Comparison of ENCODE assay signal across 8 cellular contexts in genomic region chr18:48833701-48834394, GRCh38.
DNase-seq lines count a peak whose midpoint lies in the region; FAIRE-seq and TF ChIP-seq lines count a peak whose summit lies in the region.

No MANE protein-coding gene starts in this region.

- no peaks in the 10 kb centered on the region for H3K9me3 Mint-ChIP-seq in stimulated activated naive CD8-positive, alpha-beta T cell treated with anti-CD3 and anti-CD28 coated beads, Interleukin-15, Interleukin-2, amounts not matched to agents 100 ng/mL and 50 ng/mL, for 24 hours

- peak; percentile 23 for FAIRE-seq in GM12891 (lab: Jason Lieb, UNC)

- peak overlapping the region; percentile 99 for H3K27ac Mint-ChIP-seq in stimulated activated naive CD8-positive, alpha-beta T cell treated with anti-CD3 and anti-CD28 coated beads, Interleukin-15, Interleukin-2, amounts not matched to agents 100 ng/mL and 50 ng/mL, for 24 hours

- intact Hi-C loops in posterior vena cava (cut with DNase I), result no loop called here

- TF ChIP-seq POLR2A in GM12891 (IDR thresholded peaks at IDR 0.05; ENCODE audit: low read depth, low read length) (no peak; the same call in 1 of the 2 replicates), NB4 (IDR thresholded peaks at IDR 0.05; ENCODE audit: extremely low read depth, insufficient read length) (no peak)

- H3K4me3 Mint-ChIP-seq in stimulated activated naive CD8-positive, alpha-beta T cell treated with anti-CD3 and anti-CD28 coated beads, Interleukin-15, Interleukin-2, amounts not matched to agents 100 ng/mL and 50 ng/mL, for 24 hours, result peak overlapping the region; percentile 85

- H3K4me1 Mint-ChIP-seq in stimulated activated naive CD8-positive, alpha-beta T cell treated with anti-CD3 and anti-CD28 coated beads, Interleukin-15, Interleukin-2, amounts not matched to agents 100 ng/mL and 50 ng/mL, for 24 hours (ENCODE audit: low read depth), result peaks cover 94% of the 10 kb centered on the region

- no peak overlapping the region for H3K4me3 ChIP-seq in NB4 (ENCODE audit: low read depth, low read length)

- no peak for TF ChIP-seq CTCF in NB4 (IDR thresholded peaks at IDR 0.05; ENCODE audit: low read depth, low read length)

- H3K27me3 Mint-ChIP-seq in stimulated activated naive CD8-positive, alpha-beta T cell treated with anti-CD3 and anti-CD28 coated beads, Interleukin-15, Interleukin-2, amounts not matched to agents 100 ng/mL and 50 ng/mL, for 24 hours, result no peaks in the 10 kb centered on the region

- H3K36me3 Mint-ChIP-seq in stimulated activated naive CD8-positive, alpha-beta T cell treated with anti-CD3 and anti-CD28 coated beads, Interleukin-15, Interleukin-2, amounts not matched to agents 100 ng/mL and 50 ng/mL, for 24 hours (ENCODE audit: low read depth), result peaks cover 4% of the 10 kb centered on the region

- DNase-seq in GM12891 (ENCODE audit: insufficient read length, low spot score), result peak; percentile 70
- DNase-seq in H4 (ENCODE audit: low spot score), result peak; percentile 35
- peak; percentile 51 for DNase-seq in NB4 (ENCODE audit: low read depth)
- DNase-seq in activated T-cell treated with anti-CD3 and anti-CD28 coated beads, Interleukin-2, amount 50 U/mL, for 1 hour, result peak; percentile 52
- DNase-seq in islet precursor cell, result peak; percentile 58
- no peak for DNase-seq in posterior vena cava (ENCODE audit: low spot score)
- no peak for DNase-seq in SHP77 treated with DMSO at 0.1 percent for 48 hours (lab: John Stamatoyannopoulos, UW)

TF ChIP-seq in GM12891, 5 proteins besides CTCF, POLR2A, EP300 and RAD21:
- TF ChIP-seq POU2F2 (IDR thresholded peaks at IDR 0.05; ENCODE audit: low read depth, low read length) (peak; percentile 94), PAX5 (IDR thresholded peaks at IDR 0.05; ENCODE audit: insufficient read depth, low read length, severe bottlenecking) (no peak), POLR2AphosphoS5 (IDR thresholded peaks at IDR 0.05; ENCODE audit: low read depth, low read length) (0 out of 2 replicates have a peak, but pooled peaks have one; percentile 47)

Comparison
In these comparisons a context has a peak if more than half of its experiments do, and no peak if none do; other contexts are left out.
1. DNase-seq: peak in GM12891 (single experiment), H4 (single experiment), NB4 (single experiment), activated T-cell treated with anti-CD3 and anti-CD28 coated beads, Interleukin-2, amount 50 U/mL, for 1 hour (single experiment) and islet precursor cell (single experiment); none in posterior vena cava (single experiment) and SHP77 treated with DMSO at 0.1 percent for 48 hours (single experiment).